8 cellular contexts compared by ENCODE assay signal in the genomic region with DNA sequence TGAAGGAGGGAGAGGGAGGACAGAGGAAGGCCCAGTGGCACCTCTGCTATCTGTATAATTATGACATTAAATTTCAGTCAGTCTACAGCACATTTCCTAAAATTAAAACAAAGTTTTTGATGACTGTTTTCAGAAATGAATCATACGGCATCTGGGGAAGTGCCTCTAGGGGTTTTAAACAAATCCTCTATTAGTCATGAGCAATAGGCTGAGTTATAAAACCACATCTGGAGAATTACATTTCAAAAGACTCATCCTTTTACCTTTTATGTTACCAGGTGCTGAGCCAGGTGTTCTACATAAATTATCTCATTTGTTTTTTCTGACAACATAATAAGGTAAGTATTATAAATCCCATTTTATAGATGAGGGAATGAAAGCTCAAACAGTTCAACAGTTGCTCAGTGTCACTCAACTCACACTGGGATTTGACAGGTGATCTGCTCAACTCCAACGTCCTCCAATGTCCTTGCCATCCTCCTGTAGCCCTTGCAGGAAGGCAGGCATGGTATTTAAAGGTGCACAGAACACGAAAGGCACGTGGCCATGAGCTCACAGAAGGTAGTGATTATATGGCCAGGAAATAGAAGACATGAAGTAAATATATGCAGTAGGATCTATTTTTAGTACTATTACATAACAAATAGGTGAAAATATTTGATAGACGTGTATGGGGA.
DNase-seq lines count a peak whose midpoint lies in the region; ATAC-seq and TF ChIP-seq lines count a peak whose summit lies in the region.

No MANE protein-coding gene starts in this region.

- intact Hi-C loops in dendritic cell treated with granulocyte-macrophage colony-stimulating factor and Interleukin-4, amounts not matched to agents 40 ng/mL and 50 ng/mL, for 4 days (cut with micrococcal nuclease) = loop anchor here (5.0 kb wide), 1 partner anchor 181 kb away; no protein-coding TSS in a partner anchor

- H3K4me3 ChIP-seq in AG09309 (ENCODE audit: control insufficient read depth, low read depth, low read length) = no peak overlapping the region

- H3K9me3 Mint-ChIP-seq in dendritic cell treated with granulocyte-macrophage colony-stimulating factor and Interleukin-4, amounts not matched to agents 40 ng/mL and 50 ng/mL, for 4 days = no peaks in the 10 kb centered on the region

- DNase-seq in AG09309 (ENCODE audit: low read depth) (peak; percentile 43), NCI-H1105 (lab: John Stamatoyannopoulos, UW) (no peak), UCSD-AML1 (lab: John Stamatoyannopoulos, UW; ENCODE audit: unreplicated experiment) (no peak), COR-L47 (lab: John Stamatoyannopoulos, UW) (no peak)
- DNase-seq in stimulated activated CD4-positive, alpha-beta T cell treated with anti-CD3 and anti-CD28 coated beads, Interleukin-4, amount 100 ng/mL, for 24 hours = no peak

- no peaks in the 10 kb centered on the region for H3K27me3 Mint-ChIP-seq in dendritic cell treated with granulocyte-macrophage colony-stimulating factor and Interleukin-4, amounts not matched to agents 40 ng/mL and 50 ng/mL, for 4 days

- H3K27ac Mint-ChIP-seq in dendritic cell treated with granulocyte-macrophage colony-stimulating factor and Interleukin-4, amounts not matched to agents 40 ng/mL and 50 ng/mL, for 4 days = peak overlapping the region; percentile 35

- peaks cover 19% of the 10 kb centered on the region for H3K4me1 Mint-ChIP-seq in dendritic cell treated with granulocyte-macrophage colony-stimulating factor and Interleukin-4, amounts not matched to agents 40 ng/mL and 50 ng/mL, for 4 days (ENCODE audit: low read depth)

- no peak overlapping the region for H3K4me3 Mint-ChIP-seq in dendritic cell treated with granulocyte-macrophage colony-stimulating factor and Interleukin-4, amounts not matched to agents 40 ng/mL and 50 ng/mL, for 4 days

- peak; percentile 76 for ATAC-seq in GM18907 (IDR thresholded peaks at IDR 0.05; ENCODE audit: unreplicated experiment)
- ATAC-seq in HG03342 (IDR thresholded peaks at IDR 0.05; ENCODE audit: unreplicated experiment) = peak; percentile 62

- no peak for TF ChIP-seq CTCF in AG09309 (IDR thresholded peaks at IDR 0.05; ENCODE audit: control insufficient read depth, insufficient read depth, low read depth, low read length, missing control alignments)

- no peaks in the 10 kb centered on the region for H3K36me3 Mint-ChIP-seq in dendritic cell treated with granulocyte-macrophage colony-stimulating factor and Interleukin-4, amounts not matched to agents 40 ng/mL and 50 ng/mL, for 4 days (ENCODE audit: low read depth)
